ENCODE assay signal across 10 cellular contexts in the genomic region with DNA sequence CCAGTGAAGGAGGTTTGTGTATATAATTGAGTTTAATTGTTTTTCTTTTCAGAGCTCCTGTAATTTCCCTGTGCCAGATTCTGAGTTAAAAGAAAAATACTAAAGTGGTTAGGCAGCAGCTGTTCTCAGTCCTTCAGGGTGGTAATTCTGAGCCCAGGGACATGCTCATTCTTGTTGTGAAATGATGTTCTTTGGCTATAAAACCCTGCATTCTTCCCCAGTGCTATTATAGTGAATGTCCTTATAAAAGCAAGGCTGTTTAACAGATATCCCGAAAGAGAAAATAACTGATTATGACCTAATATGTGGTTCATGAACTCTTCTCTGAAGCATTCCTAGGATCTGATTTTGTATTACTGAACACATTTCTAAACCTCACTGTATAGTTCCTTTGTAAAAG. TPM values are rescaled to one million over a fixed set of nuclear protein-coding genes. Genes with fewer than 3 reads are reported as not detected.
DNase-seq lines count a peak whose midpoint lies in the region; ATAC-seq and TF ChIP-seq lines count a peak whose summit lies in the region.
"Had no signal": no experiment of that assay in that cellular context is flagged by ENCODE, and none has a peak within 500 bp of the region (broad histone marks: within the 10 kb centered on the region; RNA-seq: fewer than 3 reads in every experiment).

No MANE protein-coding gene starts in this region.

- no peak for DNase-seq in left ventricle myocardium inferior
- DNase-seq in left cardiac atrium: no peak
- DNase-seq in NCI-H748 (lab: John Stamatoyannopoulos, UW; ENCODE audit: unreplicated experiment): peak; percentile 62
- DNase-seq in fibroblast of mammary gland (ENCODE audit: low read depth): peak; percentile 48
- no peak for DNase-seq in CD8-positive, alpha-beta memory T cell
- DNase-seq in iPS-NIHi7 (ENCODE audit: extremely low spot score): no peak
- DNase-seq in activated CD8-positive, alpha-beta memory T cell treated with anti-CD3 and anti-CD28 coated beads for 24 hours: no peak
- DNase-seq: activated naive CD4-positive, alpha-beta T cell; lower lobe of right lung had no signal

- H3K4me3 Mint-ChIP-seq in CD8-positive, alpha-beta memory T cell: no peak overlapping the region

- peaks cover 31% of the 10 kb centered on the region for H3K4me1 ChIP-seq in left ventricle myocardium inferior
- no peaks in the 10 kb centered on the region for H3K4me1 ChIP-seq in CD8-positive, alpha-beta memory T cell (ENCODE audit: insufficient read depth, low read length)
- H3K4me1 ChIP-seq: lower lobe of right lung had no signal

- no peaks in the 10 kb centered on the region for H3K27me3 ChIP-seq in left ventricle myocardium inferior (ENCODE audit: low read depth)
- H3K27me3 ChIP-seq in CD8-positive, alpha-beta memory T cell (ENCODE audit: insufficient read depth, low read length, poor library complexity, severe bottlenecking): no peaks in the 10 kb centered on the region

- peaks cover 0 to 2% (median 0%) of the 10 kb centered on the region in 5 donors for H3K9me3 Mint-ChIP-seq in CD8-positive, alpha-beta memory T cell

- ATAC-seq in left cardiac atrium (no peak), GM21528 (IDR thresholded peaks at IDR 0.05; ENCODE audit: low FRiP score, unreplicated experiment) (no peak)
- ATAC-seq: lower lobe of right lung had no signal

- H3K27ac Mint-ChIP-seq in CD8-positive, alpha-beta memory T cell: no peak overlapping the region

- intact Hi-C loops in left ventricle myocardium inferior (cut with micrococcal nuclease) (no loop called here), left cardiac atrium (cut with DNase I) (no loop called here)

- H3K4me1 Mint-ChIP-seq in CD8-positive, alpha-beta memory T cell: no peaks in the 10 kb centered on the region

- H3K36me3 Mint-ChIP-seq in CD8-positive, alpha-beta memory T cell: no peaks in the 10 kb centered on the region

- TF ChIP-seq CTCF in left ventricle myocardium inferior (IDR thresholded peaks at IDR 0.05; ENCODE audit: borderline replicate concordance): no peak
- no peak for TF ChIP-seq CTCF in fibroblast of mammary gland (conservative IDR thresholded peaks at IDR 0.05; ENCODE audit: control insufficient read depth, insufficient read depth, low read depth, low read length)

- CTCF ChIA-PET in CD8-positive, alpha-beta memory T cell (lab: Charles Lee): no interaction called here

- POLR2A ChIA-PET in CD8-positive, alpha-beta memory T cell (lab: Charles Lee): no interaction called here

- peak overlapping the region; percentile 17 for H3K27ac ChIP-seq in left ventricle myocardium inferior (replicated peaks)
- no peak overlapping the region for H3K27ac ChIP-seq in CD8-positive, alpha-beta memory T cell (ENCODE audit: low read depth, low read length)
- H3K27ac ChIP-seq: lower lobe of right lung had no signal

- H3K4me3 ChIP-seq in left ventricle myocardium inferior: no peak overlapping the region
- no peak overlapping the region for H3K4me3 ChIP-seq in fibroblast of mammary gland (ENCODE audit: control insufficient read depth, low read depth, low read length)
- no peak overlapping the region for H3K4me3 ChIP-seq in CD8-positive, alpha-beta memory T cell (ENCODE audit: low read length)
- H3K4me3 ChIP-seq: lower lobe of right lung had no signal

- peaks cover 3 to 12% of the 10 kb centered on the region in 2 donors for H3K27me3 Mint-ChIP-seq in CD8-positive, alpha-beta memory T cell

- no peaks in the 10 kb centered on the region for H3K9me3 ChIP-seq in left ventricle myocardium inferior (replicated peaks)
- no peaks in the 10 kb centered on the region for H3K9me3 ChIP-seq in CD8-positive, alpha-beta memory T cell (ENCODE audit: low read length)
- H3K9me3 ChIP-seq: lower lobe of right lung had no signal

- H3K36me3 ChIP-seq in left ventricle myocardium inferior: no peaks in the 10 kb centered on the region
- no peaks in the 10 kb centered on the region for H3K36me3 ChIP-seq in CD8-positive, alpha-beta memory T cell (ENCODE audit: insufficient read depth, low read length)
- H3K36me3 ChIP-seq: lower lobe of right lung had no signal

RNA-seq across cellular contexts. Expression of gene ADAM23, which starts 34.0 kb away (rescaled TPM):
- total RNA-seq in left ventricle myocardium inferior: 61.2 TPM
- total RNA-seq in left cardiac atrium: 10 to 100 TPM; 30.2 to 31.1 TPM
- total RNA-seq in CD8-positive, alpha-beta memory T cell: under 1 TPM; 0.55 to 0.98 TPM
- not detected for polyA plus RNA-seq in CD8-positive, alpha-beta memory T cell

Comparison
In these comparisons a context has a peak if more than half of its experiments do, and no peak if none do; other contexts are left out.
1. DNase-seq: peak in NCI-H748 (single experiment) and fibroblast of mammary gland (single experiment); none in left ventricle myocardium inferior (single experiment), left cardiac atrium (single experiment), CD8-positive, alpha-beta memory T cell (0 of 5), iPS-NIHi7 (single experiment) and activated CD8-positive, alpha-beta memory T cell treated with anti-CD3 and anti-CD28 coated beads for 24 hours (single experiment).
2. RNA of gene ADAM23, which starts 34.0 kb away (total RNA-seq): 61.2 TPM in left ventricle myocardium inferior (single experiment) and 30.2 to 31.1 TPM in left cardiac atrium; 0.55 to 0.98 TPM in CD8-positive, alpha-beta memory T cell; every median in the first group is over 10 times any median in the second.